In the genomic region with DNA sequence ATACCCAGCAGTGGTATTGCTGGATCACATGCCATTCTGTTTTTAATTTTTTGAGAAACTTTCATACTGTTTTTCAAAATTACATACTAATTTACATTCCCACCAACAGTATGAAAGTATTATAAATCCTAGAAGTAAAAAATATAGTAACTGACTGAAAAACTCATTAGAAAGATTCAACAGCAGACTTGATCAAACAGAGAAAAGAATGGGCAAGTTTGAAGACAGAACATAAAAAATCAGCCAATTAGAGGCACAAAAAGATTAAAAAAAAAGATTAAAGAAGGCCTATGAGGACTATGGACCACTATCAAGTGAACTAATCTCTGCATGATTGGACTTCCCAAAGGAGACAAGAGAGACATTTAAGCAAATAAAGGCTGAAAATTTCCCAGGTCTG, we compare ENCODE assay signal across 2 cellular contexts.
TF ChIP-seq lines count a peak whose summit lies in the region.

No MANE protein-coding gene starts in this region.

TF ChIP-seq in HepG2, 621 proteins besides CTCF, POLR2A, EP300 and RAD21 (continued from another document):
- TF ChIP-seq HNF4G (IDR thresholded peaks at IDR 0.05; ENCODE audit: borderline replicate concordance, low read depth, low read length) (no peak), HNF4G (CRISPR knock-in tag; IDR thresholded peaks at IDR 0.05; ENCODE audit: borderline replicate concordance, low read depth) (no peak), RBM39 (IDR thresholded peaks at IDR 0.05; ENCODE audit: low read depth, low read length, poor library complexity, severe bottlenecking) (no peak), NR2F1 (CRISPR knock-in tag; IDR thresholded peaks at IDR 0.05) (no peak), PHF8 (CRISPR knock-in tag; IDR thresholded peaks at IDR 0.05) (no peak), ZNF160 (CRISPR knock-in tag; IDR thresholded peaks at IDR 0.05) (peak; percentile 98)

TF ChIP-seq in HEK293, 187 proteins besides CTCF, POLR2A, EP300 and RAD21:
- no peak for TF ChIP-seq PRDM4 (tag by site-specific recombination; IDR thresholded peaks at IDR 0.05)
- TF ChIP-seq SETDB1 (IDR thresholded peaks at IDR 0.05; ENCODE audit: insufficient read length, low read length): peak; percentile 76
- no peak for TF ChIP-seq ZNF26 (tag by site-specific recombination; IDR thresholded peaks at IDR 0.05)
- no peak for TF ChIP-seq TCF7L2 (IDR thresholded peaks at IDR 0.05; ENCODE audit: borderline replicate concordance, low read depth, low read length)
- no peak for TF ChIP-seq REST (tag by site-specific recombination; IDR thresholded peaks at IDR 0.05)
TF ChIP-seq in HEK293: peak in this region for 1.
